In the genomic region with DNA sequence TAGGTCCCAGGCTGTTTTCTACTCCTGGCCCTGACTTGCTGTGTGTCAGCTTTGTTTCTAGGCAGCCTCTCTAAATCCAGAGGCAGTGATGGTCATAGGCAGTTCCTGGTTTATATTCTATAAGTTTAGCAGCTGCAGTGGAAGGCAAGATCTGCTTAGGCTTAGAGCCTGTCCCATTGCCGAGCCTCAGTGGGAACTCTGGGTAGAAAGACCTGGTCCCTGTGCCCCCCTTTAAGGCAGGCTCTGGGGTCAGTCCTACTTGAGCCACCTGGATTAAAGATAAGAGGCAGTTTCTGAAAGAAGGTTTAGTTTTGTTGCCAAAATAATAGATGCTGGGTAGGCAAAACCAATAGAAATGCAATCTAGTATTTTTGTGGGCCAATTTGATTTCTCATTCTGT, we compare ENCODE assay signal across 9 cellular contexts. TPM values are rescaled to one million over a fixed set of nuclear protein-coding genes. Genes with fewer than 3 reads are reported as not detected.
DNase-seq lines count a peak whose midpoint lies in the region; ATAC-seq and TF ChIP-seq lines count a peak whose summit lies in the region.
"Had no signal": no experiment of that assay in that cellular context is flagged by ENCODE, and none has a peak within 500 bp of the region (broad histone marks: within the 10 kb centered on the region; RNA-seq: fewer than 3 reads in every experiment).

No MANE protein-coding gene starts in this region.

- H3K9me3 ChIP-seq in HEK293 (ENCODE audit: control insufficient read depth, insufficient read depth, low read depth, low read length) (no peaks in the 10 kb centered on the region), esophagus squamous epithelium (no peaks in the 10 kb centered on the region), gastrocnemius medialis (no peaks in the 10 kb centered on the region)
- H3K9me3 ChIP-seq: right lobe of liver had no signal

- H3K9me3 Mint-ChIP-seq in WTC11: peaks cover 4% of the 10 kb centered on the region; the same call in 1 of the 2 replicates
- no peaks in the 10 kb centered on the region for H3K9me3 Mint-ChIP-seq in progenitor cell of endocrine pancreas (ENCODE audit: low read depth)

- no peak; the same call in 1 of the 2 replicates for ATAC-seq in WTC11
- no peak for ATAC-seq in gastrocnemius medialis

- no peak for TF ChIP-seq CTCF in HEK293 (tag by site-specific recombination; IDR thresholded peaks at IDR 0.05)
- TF ChIP-seq CTCF in WTC11 (IDR thresholded peaks at IDR 0.05): no peak
- no peak for TF ChIP-seq CTCF in esophagus squamous epithelium (IDR thresholded peaks at IDR 0.05)
- TF ChIP-seq CTCF in gastrocnemius medialis (IDR thresholded peaks at IDR 0.05 in 4 of 5, conservative IDR thresholded peaks at IDR 0.05 in 1 of 5): no peak
- no peak for TF ChIP-seq CTCF in progenitor cell of endocrine pancreas (IDR thresholded peaks at IDR 0.05; ENCODE audit: unreplicated experiment)

- H3K27ac Mint-ChIP-seq in WTC11 (0 out of 2 replicates have a peak overlapping the region, but pooled peaks have one; percentile 58), progenitor cell of endocrine pancreas (no peak overlapping the region)

- 86 to 100% methylated on average over 1 of the region's 1 CpG for WGBS in esophagus squamous epithelium, 2 donors

- H3K4me1 ChIP-seq in HEK293 (ENCODE audit: control insufficient read depth, insufficient read depth, low read length) (peaks cover 15% of the 10 kb centered on the region), esophagus squamous epithelium (peaks cover 0 to 32% (median 9%) of the 10 kb centered on the region in 3 donors), gastrocnemius medialis (peaks cover 0 to 13% of the 10 kb centered on the region in 2 donors)

- no peak for DNase-seq in WTC11 (ENCODE audit: low spot score)
- no peak for DNase-seq in esophagus squamous epithelium (lab: John Stamatoyannopoulos, UW)
- DNase-seq in gastrocnemius medialis: no peak
- DNase-seq in AG08395 (ENCODE audit: low spot score): no peak
- no peak for DNase-seq in progenitor cell of endocrine pancreas (ENCODE audit: low spot score, unreplicated experiment)
- no peak for DNase-seq in medulla oblongata (ENCODE audit: extremely low spot score)
- DNase-seq: DMS79 treated with DMSO at 0.1 percent for 48 hours had no signal

- H3K4me3 ChIP-seq in HEK293 (ENCODE audit: low read depth, low read length) (no peak overlapping the region), esophagus squamous epithelium (no peak overlapping the region), gastrocnemius medialis (no peak overlapping the region)
- H3K4me3 ChIP-seq: right lobe of liver had no signal

- peak overlapping the region; percentile 54 for H3K27ac ChIP-seq in HEK293 (ENCODE audit: extremely low read depth, low read depth, low read length)
- H3K27ac ChIP-seq in esophagus squamous epithelium: peak overlapping the region; percentile 64 to 84 (median 72)
- H3K27ac ChIP-seq in gastrocnemius medialis: peak overlapping the region; percentile 9 to 63 (median 44)
- H3K27ac ChIP-seq: right lobe of liver had no signal

- CTCF ChIA-PET in HEK293 (lab: Yijun Ruan, JAX): interaction anchor here (0.7 to 2.1 kb wide), 16 partner anchors 10 to 157 kb away, joined by 3 to 20 read pairs (median 3); a partner anchor contains a TSS
- CTCF ChIA-PET in WTC11 (lab: Charles Lee): interaction anchor here (0.5 to 2.3 kb wide), 31 partner anchors 9 to 1069 kb away, joined by 3 to 27 read pairs (median 4); a partner anchor contains a TSS

- POLR2A ChIA-PET in HEK293 (lab: Yijun Ruan, JAX) (interaction anchor here (1.3 kb wide), 1 partner anchor 14 kb away, joined by 20 read pairs; a partner anchor contains a TSS), WTC11 (lab: Charles Lee) (interaction anchor here (0.8 kb wide), 1 partner anchor 14 kb away, joined by 3 read pairs; a partner anchor contains a TSS)

- intact Hi-C loops in esophagus squamous epithelium (cut with DNase I) (no loop called here), gastrocnemius medialis (cut with DNase I; ENCODE audit: low total_unique reads) (no loop called here)

- H3K36me3 Mint-ChIP-seq in WTC11: peaks cover 67% of the 10 kb centered on the region
- H3K36me3 Mint-ChIP-seq in progenitor cell of endocrine pancreas (ENCODE audit: insufficient read depth): peaks cover 32% of the 10 kb centered on the region

- no peak overlapping the region for H3K4me3 Mint-ChIP-seq in WTC11
- no peak overlapping the region for H3K4me3 Mint-ChIP-seq in progenitor cell of endocrine pancreas (ENCODE audit: low read depth)

- no peak for TF ChIP-seq POLR2A in esophagus squamous epithelium (IDR thresholded peaks at IDR 0.05)
- TF ChIP-seq POLR2A in gastrocnemius medialis (IDR thresholded peaks at IDR 0.05): no peak

- no peaks in the 10 kb centered on the region for H3K27me3 Mint-ChIP-seq in WTC11 (ENCODE audit: low read depth)
- H3K27me3 Mint-ChIP-seq in progenitor cell of endocrine pancreas: no peaks in the 10 kb centered on the region

- H3K36me3 ChIP-seq in HEK293 (ENCODE audit: control insufficient read depth in 2 of 2, insufficient read depth in 1 of 2, low read length in 2 of 2) (peaks cover 45 to 65% of the 10 kb centered on the region in 2 experiments), esophagus squamous epithelium (peaks cover 0 to 77% (median 20%) of the 10 kb centered on the region in 3 donors), gastrocnemius medialis (peaks cover 3 to 53% of the 10 kb centered on the region in 2 donors)

- in situ Hi-C loops in gastrocnemius medialis (cut with MboI; ENCODE audit: low sequenced_read_pairs in 4 of 4): no loop called here

- H3K4me1 Mint-ChIP-seq in WTC11 (no peaks in the 10 kb centered on the region), progenitor cell of endocrine pancreas (ENCODE audit: low read depth) (no peaks in the 10 kb centered on the region)

- H3K27me3 ChIP-seq in esophagus squamous epithelium (no peaks in the 10 kb centered on the region), gastrocnemius medialis (no peaks in the 10 kb centered on the region)
- H3K27me3 ChIP-seq: right lobe of liver had no signal

TF ChIP-seq in HEK293, 187 proteins besides CTCF, POLR2A, EP300 and RAD21 (continues in another document):
- TF ChIP-seq, protein P1, sequence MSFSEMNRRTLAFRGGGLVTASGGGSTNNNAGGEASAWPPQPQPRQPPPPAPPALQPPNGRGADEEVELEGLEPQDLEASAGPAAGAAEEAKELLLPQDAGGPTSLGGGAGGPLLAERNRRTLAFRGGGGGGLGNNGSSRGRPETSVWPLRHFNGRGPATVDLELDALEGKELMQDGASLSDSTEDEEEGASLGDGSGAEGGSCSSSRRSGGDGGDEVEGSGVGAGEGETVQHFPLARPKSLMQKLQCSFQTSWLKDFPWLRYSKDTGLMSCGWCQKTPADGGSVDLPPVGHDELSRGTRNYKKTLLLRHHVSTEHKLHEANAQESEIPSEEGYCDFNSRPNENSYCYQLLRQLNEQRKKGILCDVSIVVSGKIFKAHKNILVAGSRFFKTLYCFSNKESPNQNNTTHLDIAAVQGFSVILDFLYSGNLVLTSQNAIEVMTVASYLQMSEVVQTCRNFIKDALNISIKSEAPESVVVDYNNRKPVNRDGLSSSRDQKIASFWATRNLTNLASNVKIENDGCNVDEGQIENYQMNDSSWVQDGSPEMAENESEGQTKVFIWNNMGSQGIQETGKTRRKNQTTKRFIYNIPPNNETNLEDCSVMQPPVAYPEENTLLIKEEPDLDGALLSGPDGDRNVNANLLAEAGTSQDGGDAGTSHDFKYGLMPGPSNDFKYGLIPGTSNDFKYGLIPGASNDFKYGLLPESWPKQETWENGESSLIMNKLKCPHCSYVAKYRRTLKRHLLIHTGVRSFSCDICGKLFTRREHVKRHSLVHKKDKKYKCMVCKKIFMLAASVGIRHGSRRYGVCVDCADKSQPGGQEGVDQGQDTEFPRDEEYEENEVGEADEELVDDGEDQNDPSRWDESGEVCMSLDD (tag by site-specific recombination; IDR thresholded peaks at IDR 0.05): no peak
- no peak for TF ChIP-seq ZNF10 (tag by site-specific recombination; IDR thresholded peaks at IDR 0.05)
- TF ChIP-seq HOXD13 (CRISPR knock-in tag; IDR thresholded peaks at IDR 0.05; ENCODE audit: borderline replicate concordance): no peak
- TF ChIP-seq SETDB1 (IDR thresholded peaks at IDR 0.05; ENCODE audit: insufficient read length, low read length): no peak
- TF ChIP-seq ZNF629 (tag by site-specific recombination; IDR thresholded peaks at IDR 0.05): no peak
- TF ChIP-seq GLIS1 (tag by site-specific recombination; IDR thresholded peaks at IDR 0.05): no peak
- TF ChIP-seq ZSCAN30 (tag by site-specific recombination; IDR thresholded peaks at IDR 0.05): no peak

TF ChIP-seq in WTC11, 78 proteins besides CTCF, POLR2A, EP300 and RAD21:
- TF ChIP-seq, protein P2, sequence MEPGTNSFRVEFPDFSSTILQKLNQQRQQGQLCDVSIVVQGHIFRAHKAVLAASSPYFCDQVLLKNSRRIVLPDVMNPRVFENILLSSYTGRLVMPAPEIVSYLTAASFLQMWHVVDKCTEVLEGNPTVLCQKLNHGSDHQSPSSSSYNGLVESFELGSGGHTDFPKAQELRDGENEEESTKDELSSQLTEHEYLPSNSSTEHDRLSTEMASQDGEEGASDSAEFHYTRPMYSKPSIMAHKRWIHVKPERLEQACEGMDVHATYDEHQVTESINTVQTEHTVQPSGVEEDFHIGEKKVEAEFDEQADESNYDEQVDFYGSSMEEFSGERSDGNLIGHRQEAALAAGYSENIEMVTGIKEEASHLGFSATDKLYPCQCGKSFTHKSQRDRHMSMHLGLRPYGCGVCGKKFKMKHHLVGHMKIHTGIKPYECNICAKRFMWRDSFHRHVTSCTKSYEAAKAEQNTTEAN (CRISPR knock-in tag; IDR thresholded peaks at IDR 0.05): no peak
- no peak for TF ChIP-seq NR1H2 (CRISPR knock-in tag; IDR thresholded peaks at IDR 0.05)
- TF ChIP-seq GRHL2 (CRISPR knock-in tag; IDR thresholded peaks at IDR 0.05; ENCODE audit: insufficient replicate concordance, severe bottlenecking): no peak
- TF ChIP-seq, protein P3, sequence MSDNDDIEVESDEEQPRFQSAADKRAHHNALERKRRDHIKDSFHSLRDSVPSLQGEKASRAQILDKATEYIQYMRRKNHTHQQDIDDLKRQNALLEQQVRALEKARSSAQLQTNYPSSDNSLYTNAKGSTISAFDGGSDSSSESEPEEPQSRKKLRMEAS (CRISPR knock-in tag; IDR thresholded peaks at IDR 0.05): no peak
- no peak for TF ChIP-seq NFATC4 (CRISPR knock-in tag; IDR thresholded peaks at IDR 0.05)
- TF ChIP-seq MYBL2 (CRISPR knock-in tag; IDR thresholded peaks at IDR 0.05): no peak

RNA-seq across cellular contexts. Expression of a gene that starts 13.6 kb away (rescaled TPM):
- 65.0 to 65.9 TPM (median 65.4 TPM) in 3 replicates for total RNA-seq in WTC11 (2021)
- 10 to 100 TPM; 37.4 to 63.6 (median 53.1) TPM for total RNA-seq in esophagus squamous epithelium
- total RNA-seq in gastrocnemius medialis: 10 to 100 TPM; 41.4 to 51.4 (median 46.9) TPM
- total RNA-seq in progenitor cell of endocrine pancreas: 43.5 and 48.7 TPM in 2 replicates
